Comparison of ENCODE assay signal across 19 cellular contexts in the genomic region with DNA sequence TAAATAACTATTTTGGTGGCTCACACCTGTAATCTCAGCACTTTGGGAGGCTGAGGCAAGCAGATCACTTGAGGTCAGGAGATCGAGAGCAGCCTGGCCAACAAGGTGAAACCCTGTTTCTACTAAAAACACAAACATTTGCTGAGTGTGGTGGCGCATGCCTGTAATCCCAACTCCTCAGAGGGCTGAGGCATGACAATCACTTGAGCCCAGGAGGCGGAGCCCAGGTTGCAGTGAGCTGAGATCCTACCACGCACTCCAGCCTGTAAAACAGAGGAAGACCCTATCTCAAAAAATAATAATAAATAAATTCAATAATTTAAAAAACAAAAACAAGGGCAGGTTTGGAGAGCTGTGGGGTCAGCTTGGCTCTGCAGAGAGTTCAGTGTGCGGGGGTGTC. TPM values are rescaled to one million over a fixed set of nuclear protein-coding genes. Genes with fewer than 3 reads are reported as not detected.
"Had no signal": no experiment of that assay in that cellular context is flagged by ENCODE, and none has a peak within 500 bp of the region (broad histone marks: within the 10 kb centered on the region; RNA-seq: fewer than 3 reads in every experiment).

No MANE protein-coding gene starts in this region.

- H3K4me1 ChIP-seq: tibial artery, uterus had no signal

- H3K36me3 ChIP-seq: right atrium auricular region, suprapubic skin, tibial artery, upper lobe of left lung, uterus had no signal

- DNase-seq: effector CD4-positive, alpha-beta T cell; foreskin melanocyte; head of caudate nucleus; kidney glomerular epithelial cell; mucosa of descending colon; small intestine; stimulated activated CD4-positive, alpha-beta T cell treated with anti-CD3 and anti-CD28 coated beads, Interleukin-12 subunit alpha, Interleukin-12 subunit beta, amount 100 ng/mL, for 4 hours; stimulated activated naive CD4-positive, alpha-beta T cell treated with Interleukin-2 at 50 U/mL for 16 hours; tibial artery; upper lobe of left lung; uterus had no signal

- H3K27me3 ChIP-seq: hepatocyte, right atrium auricular region, suprapubic skin, upper lobe of left lung, uterus had no signal

- H3K9me3 ChIP-seq: mucosa of descending colon, right atrium auricular region, suprapubic skin, tibial artery, upper lobe of left lung, uterus had no signal

- H3K4me3 Mint-ChIP-seq: naive thymus-derived CD8-positive, alpha-beta T cell had no signal

- H3K4me2 ChIP-seq: hepatocyte had no signal

- H3K36me3 Mint-ChIP-seq: naive thymus-derived CD8-positive, alpha-beta T cell had no signal

- H3K79me2 ChIP-seq: hepatocyte had no signal

- H3K4me3 ChIP-seq: hepatocyte, mucosa of descending colon, right atrium auricular region, suprapubic skin, tibial artery, upper lobe of left lung, uterus had no signal

- H3K27ac ChIP-seq: hepatocyte, right atrium auricular region, suprapubic skin, tibial artery, upper lobe of left lung, uterus had no signal

- ATAC-seq: mucosa of descending colon; naive thymus-derived CD8-positive, alpha-beta T cell had no signal

- H2AFZ ChIP-seq: hepatocyte had no signal

RNA-seq across cellular contexts. Expression of a gene that starts 5.7 kb away (rescaled TPM):
- total RNA-seq: dermis microvascular lymphatic vessel endothelial cell; hepatocyte; lung microvascular endothelial cell; mucosa of descending colon; naive thymus-derived CD8-positive, alpha-beta T cell; osteocyte had no signal
- polyA plus RNA-seq: esophagus; hepatocyte; naive thymus-derived CD8-positive, alpha-beta T cell; small intestine had no signal

RNA-seq across cellular contexts. Expression of a gene that starts 34.8 kb away (rescaled TPM):
- total RNA-seq: lung microvascular endothelial cell; naive thymus-derived CD8-positive, alpha-beta T cell had no signal
- polyA plus RNA-seq: naive thymus-derived CD8-positive, alpha-beta T cell had no signal
